Comparison of ENCODE assay signal across 3 cellular contexts in the genomic region with DNA sequence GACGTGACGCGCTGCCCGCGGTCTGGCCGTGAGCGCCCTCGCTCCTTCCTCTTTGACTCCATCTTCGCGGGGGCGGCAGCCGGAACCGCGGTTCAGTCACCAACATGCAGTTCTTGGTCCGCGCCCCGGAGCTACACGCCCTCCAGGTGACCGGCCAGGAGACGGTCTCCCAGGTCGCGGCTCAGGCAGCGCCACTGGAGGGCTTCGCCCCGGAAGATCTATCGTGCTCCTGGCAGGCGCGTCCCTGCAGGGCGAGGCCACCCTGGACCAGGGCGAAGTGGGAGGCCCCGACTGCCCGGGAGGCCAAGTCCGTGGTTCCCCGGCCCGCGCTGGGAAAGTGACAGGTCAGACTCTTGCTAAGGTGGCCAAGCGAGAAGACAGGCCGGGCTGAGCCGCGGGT.
TF ChIP-seq lines count a peak whose summit lies in the region.

No MANE protein-coding gene starts in this region.

TF ChIP-seq in SK-N-SH, 30 proteins besides CTCF, POLR2A, EP300 and RAD21:
- TF ChIP-seq RFX5 (IDR thresholded peaks at IDR 0.05; ENCODE audit: low read length), result no peak
- TF ChIP-seq, protein P1, sequence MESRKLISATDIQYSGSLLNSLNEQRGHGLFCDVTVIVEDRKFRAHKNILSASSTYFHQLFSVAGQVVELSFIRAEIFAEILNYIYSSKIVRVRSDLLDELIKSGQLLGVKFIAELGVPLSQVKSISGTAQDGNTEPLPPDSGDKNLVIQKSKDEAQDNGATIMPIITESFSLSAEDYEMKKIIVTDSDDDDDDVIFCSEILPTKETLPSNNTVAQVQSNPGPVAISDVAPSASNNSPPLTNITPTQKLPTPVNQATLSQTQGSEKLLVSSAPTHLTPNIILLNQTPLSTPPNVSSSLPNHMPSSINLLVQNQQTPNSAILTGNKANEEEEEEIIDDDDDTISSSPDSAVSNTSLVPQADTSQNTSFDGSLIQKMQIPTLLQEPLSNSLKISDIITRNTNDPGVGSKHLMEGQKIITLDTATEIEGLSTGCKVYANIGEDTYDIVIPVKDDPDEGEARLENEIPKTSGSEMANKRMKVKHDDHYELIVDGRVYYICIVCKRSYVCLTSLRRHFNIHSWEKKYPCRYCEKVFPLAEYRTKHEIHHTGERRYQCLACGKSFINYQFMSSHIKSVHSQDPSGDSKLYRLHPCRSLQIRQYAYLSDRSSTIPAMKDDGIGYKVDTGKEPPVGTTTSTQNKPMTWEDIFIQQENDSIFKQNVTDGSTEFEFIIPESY (IDR thresholded peaks at IDR 0.05; ENCODE audit: borderline replicate concordance, low read depth), result no peak
- TF ChIP-seq, protein P2, sequence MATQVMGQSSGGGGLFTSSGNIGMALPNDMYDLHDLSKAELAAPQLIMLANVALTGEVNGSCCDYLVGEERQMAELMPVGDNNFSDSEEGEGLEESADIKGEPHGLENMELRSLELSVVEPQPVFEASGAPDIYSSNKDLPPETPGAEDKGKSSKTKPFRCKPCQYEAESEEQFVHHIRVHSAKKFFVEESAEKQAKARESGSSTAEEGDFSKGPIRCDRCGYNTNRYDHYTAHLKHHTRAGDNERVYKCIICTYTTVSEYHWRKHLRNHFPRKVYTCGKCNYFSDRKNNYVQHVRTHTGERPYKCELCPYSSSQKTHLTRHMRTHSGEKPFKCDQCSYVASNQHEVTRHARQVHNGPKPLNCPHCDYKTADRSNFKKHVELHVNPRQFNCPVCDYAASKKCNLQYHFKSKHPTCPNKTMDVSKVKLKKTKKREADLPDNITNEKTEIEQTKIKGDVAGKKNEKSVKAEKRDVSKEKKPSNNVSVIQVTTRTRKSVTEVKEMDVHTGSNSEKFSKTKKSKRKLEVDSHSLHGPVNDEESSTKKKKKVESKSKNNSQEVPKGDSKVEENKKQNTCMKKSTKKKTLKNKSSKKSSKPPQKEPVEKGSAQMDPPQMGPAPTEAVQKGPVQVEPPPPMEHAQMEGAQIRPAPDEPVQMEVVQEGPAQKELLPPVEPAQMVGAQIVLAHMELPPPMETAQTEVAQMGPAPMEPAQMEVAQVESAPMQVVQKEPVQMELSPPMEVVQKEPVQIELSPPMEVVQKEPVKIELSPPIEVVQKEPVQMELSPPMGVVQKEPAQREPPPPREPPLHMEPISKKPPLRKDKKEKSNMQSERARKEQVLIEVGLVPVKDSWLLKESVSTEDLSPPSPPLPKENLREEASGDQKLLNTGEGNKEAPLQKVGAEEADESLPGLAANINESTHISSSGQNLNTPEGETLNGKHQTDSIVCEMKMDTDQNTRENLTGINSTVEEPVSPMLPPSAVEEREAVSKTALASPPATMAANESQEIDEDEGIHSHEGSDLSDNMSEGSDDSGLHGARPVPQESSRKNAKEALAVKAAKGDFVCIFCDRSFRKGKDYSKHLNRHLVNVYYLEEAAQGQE (IDR thresholded peaks at IDR 0.05; ENCODE audit: low read depth, low read length), result no peak
- no peak for TF ChIP-seq MXI1 (IDR thresholded peaks at IDR 0.05; ENCODE audit: low read depth, low read length)
- TF ChIP-seq MEF2A (IDR thresholded peaks at IDR 0.05; ENCODE audit: borderline replicate concordance, low read depth), result no peak
- TF ChIP-seq CHD2 (IDR thresholded peaks at IDR 0.05; ENCODE audit: low read length, partially characterized antibody), result no peak
- TF ChIP-seq, protein P3, sequence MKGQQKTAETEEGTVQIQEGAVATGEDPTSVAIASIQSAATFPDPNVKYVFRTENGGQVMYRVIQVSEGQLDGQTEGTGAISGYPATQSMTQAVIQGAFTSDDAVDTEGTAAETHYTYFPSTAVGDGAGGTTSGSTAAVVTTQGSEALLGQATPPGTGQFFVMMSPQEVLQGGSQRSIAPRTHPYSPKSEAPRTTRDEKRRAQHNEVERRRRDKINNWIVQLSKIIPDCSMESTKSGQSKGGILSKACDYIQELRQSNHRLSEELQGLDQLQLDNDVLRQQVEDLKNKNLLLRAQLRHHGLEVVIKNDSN (IDR thresholded peaks at IDR 0.05; ENCODE audit: borderline replicate concordance, low read depth), result no peak
- TF ChIP-seq YY1 (IDR thresholded peaks at IDR 0.05; ENCODE audit: low read depth), result no peak
- TF ChIP-seq ELF1 (IDR thresholded peaks at IDR 0.05), result no peak
- TF ChIP-seq TAF1 (IDR thresholded peaks at IDR 0.05; ENCODE audit: borderline replicate concordance, low read depth, low read length), result no peak

TF ChIP-seq in SK-N-SH treated with all-trans-retinoic acid at 6 μM for 48 hours, 23 proteins besides CTCF, POLR2A, EP300 and RAD21:
- TF ChIP-seq CSDC2 (CRISPR knock-in tag; IDR thresholded peaks at IDR 0.05) (no peak), ZFP3 (CRISPR knock-in tag; IDR thresholded peaks at IDR 0.05) (no peak), ZFP30 (CRISPR knock-in tag; IDR thresholded peaks at IDR 0.05) (no peak), ZC3H10 (CRISPR knock-in tag; IDR thresholded peaks at IDR 0.05) (no peak), ESRRG (CRISPR knock-in tag; IDR thresholded peaks at IDR 0.05) (no peak), GLIS3 (CRISPR knock-in tag; IDR thresholded peaks at IDR 0.05) (no peak), PPARA (CRISPR knock-in tag; IDR thresholded peaks at IDR 0.05; ENCODE audit: borderline replicate concordance) (no peak), TCF4 (CRISPR knock-in tag; IDR thresholded peaks at IDR 0.05; ENCODE audit: borderline replicate concordance) (no peak), ZNF8 (CRISPR knock-in tag; IDR thresholded peaks at IDR 0.05) (no peak), SNAI2 (CRISPR knock-in tag; IDR thresholded peaks at IDR 0.05) (no peak)
- TF ChIP-seq, protein P4, sequence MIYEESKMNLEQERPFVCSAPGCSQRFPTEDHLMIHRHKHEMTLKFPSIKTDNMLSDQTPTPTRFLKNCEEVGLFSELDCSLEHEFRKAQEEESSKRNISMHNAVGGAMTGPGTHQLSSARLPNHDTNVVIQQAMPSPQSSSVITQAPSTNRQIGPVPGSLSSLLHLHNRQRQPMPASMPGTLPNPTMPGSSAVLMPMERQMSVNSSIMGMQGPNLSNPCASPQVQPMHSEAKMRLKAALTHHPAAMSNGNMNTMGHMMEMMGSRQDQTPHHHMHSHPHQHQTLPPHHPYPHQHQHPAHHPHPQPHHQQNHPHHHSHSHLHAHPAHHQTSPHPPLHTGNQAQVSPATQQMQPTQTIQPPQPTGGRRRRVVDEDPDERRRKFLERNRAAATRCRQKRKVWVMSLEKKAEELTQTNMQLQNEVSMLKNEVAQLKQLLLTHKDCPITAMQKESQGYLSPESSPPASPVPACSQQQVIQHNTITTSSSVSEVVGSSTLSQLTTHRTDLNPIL (CRISPR knock-in tag; IDR thresholded peaks at IDR 0.05; ENCODE audit: low read depth), result no peak
TF ChIP-seq in SK-N-SH treated with all-trans-retinoic acid at 6 μM for 48 hours: peak in this region for 0.

TF ChIP-seq in H1, 55 proteins besides CTCF, POLR2A, EP300 and RAD21:
- TF ChIP-seq BRCA1 (IDR thresholded peaks at IDR 0.05; ENCODE audit: low read depth, low read length) (no peak), SP4 (IDR thresholded peaks at IDR 0.05; ENCODE audit: low read length) (no peak), NRF1 (IDR thresholded peaks at IDR 0.05; ENCODE audit: low read depth, low read length) (no peak), FOSL1 (IDR thresholded peaks at IDR 0.05; ENCODE audit: insufficient read depth, low read depth, low read length) (no peak), SAP30 (IDR thresholded peaks at IDR 0.05; ENCODE audit: insufficient read depth, insufficient replicate concordance, low read length) (no peak), SRF (IDR thresholded peaks at IDR 0.05; ENCODE audit: low read depth, low read length) (no peak), CHD2 (IDR thresholded peaks at IDR 0.05; ENCODE audit: low read length) (no peak), JUN (IDR thresholded peaks at IDR 0.05; ENCODE audit: low read depth, low read length) (no peak), BCL11A (IDR thresholded peaks at IDR 0.05; ENCODE audit: low read depth in 2 of 2, low read length in 2 of 2) (no peak), ASH2L (IDR thresholded peaks at IDR 0.05; ENCODE audit: low read length) (no peak), RFX5 (IDR thresholded peaks at IDR 0.05; ENCODE audit: borderline replicate concordance, low read depth, low read length) (no peak), BACH1 (IDR thresholded peaks at IDR 0.05; ENCODE audit: low read length) (no peak), HDAC6 (IDR thresholded peaks at IDR 0.05; ENCODE audit: low read depth, low read length) (no peak), RXRA (IDR thresholded peaks at IDR 0.05; ENCODE audit: insufficient read depth, low read depth, low read length) (no peak), YY1 (IDR thresholded peaks at IDR 0.05; ENCODE audit: low read depth, low read length) (no peak), TAF1 (IDR thresholded peaks at IDR 0.05; ENCODE audit: low read depth, low read length) (no peak)
- TF ChIP-seq, protein P5, sequence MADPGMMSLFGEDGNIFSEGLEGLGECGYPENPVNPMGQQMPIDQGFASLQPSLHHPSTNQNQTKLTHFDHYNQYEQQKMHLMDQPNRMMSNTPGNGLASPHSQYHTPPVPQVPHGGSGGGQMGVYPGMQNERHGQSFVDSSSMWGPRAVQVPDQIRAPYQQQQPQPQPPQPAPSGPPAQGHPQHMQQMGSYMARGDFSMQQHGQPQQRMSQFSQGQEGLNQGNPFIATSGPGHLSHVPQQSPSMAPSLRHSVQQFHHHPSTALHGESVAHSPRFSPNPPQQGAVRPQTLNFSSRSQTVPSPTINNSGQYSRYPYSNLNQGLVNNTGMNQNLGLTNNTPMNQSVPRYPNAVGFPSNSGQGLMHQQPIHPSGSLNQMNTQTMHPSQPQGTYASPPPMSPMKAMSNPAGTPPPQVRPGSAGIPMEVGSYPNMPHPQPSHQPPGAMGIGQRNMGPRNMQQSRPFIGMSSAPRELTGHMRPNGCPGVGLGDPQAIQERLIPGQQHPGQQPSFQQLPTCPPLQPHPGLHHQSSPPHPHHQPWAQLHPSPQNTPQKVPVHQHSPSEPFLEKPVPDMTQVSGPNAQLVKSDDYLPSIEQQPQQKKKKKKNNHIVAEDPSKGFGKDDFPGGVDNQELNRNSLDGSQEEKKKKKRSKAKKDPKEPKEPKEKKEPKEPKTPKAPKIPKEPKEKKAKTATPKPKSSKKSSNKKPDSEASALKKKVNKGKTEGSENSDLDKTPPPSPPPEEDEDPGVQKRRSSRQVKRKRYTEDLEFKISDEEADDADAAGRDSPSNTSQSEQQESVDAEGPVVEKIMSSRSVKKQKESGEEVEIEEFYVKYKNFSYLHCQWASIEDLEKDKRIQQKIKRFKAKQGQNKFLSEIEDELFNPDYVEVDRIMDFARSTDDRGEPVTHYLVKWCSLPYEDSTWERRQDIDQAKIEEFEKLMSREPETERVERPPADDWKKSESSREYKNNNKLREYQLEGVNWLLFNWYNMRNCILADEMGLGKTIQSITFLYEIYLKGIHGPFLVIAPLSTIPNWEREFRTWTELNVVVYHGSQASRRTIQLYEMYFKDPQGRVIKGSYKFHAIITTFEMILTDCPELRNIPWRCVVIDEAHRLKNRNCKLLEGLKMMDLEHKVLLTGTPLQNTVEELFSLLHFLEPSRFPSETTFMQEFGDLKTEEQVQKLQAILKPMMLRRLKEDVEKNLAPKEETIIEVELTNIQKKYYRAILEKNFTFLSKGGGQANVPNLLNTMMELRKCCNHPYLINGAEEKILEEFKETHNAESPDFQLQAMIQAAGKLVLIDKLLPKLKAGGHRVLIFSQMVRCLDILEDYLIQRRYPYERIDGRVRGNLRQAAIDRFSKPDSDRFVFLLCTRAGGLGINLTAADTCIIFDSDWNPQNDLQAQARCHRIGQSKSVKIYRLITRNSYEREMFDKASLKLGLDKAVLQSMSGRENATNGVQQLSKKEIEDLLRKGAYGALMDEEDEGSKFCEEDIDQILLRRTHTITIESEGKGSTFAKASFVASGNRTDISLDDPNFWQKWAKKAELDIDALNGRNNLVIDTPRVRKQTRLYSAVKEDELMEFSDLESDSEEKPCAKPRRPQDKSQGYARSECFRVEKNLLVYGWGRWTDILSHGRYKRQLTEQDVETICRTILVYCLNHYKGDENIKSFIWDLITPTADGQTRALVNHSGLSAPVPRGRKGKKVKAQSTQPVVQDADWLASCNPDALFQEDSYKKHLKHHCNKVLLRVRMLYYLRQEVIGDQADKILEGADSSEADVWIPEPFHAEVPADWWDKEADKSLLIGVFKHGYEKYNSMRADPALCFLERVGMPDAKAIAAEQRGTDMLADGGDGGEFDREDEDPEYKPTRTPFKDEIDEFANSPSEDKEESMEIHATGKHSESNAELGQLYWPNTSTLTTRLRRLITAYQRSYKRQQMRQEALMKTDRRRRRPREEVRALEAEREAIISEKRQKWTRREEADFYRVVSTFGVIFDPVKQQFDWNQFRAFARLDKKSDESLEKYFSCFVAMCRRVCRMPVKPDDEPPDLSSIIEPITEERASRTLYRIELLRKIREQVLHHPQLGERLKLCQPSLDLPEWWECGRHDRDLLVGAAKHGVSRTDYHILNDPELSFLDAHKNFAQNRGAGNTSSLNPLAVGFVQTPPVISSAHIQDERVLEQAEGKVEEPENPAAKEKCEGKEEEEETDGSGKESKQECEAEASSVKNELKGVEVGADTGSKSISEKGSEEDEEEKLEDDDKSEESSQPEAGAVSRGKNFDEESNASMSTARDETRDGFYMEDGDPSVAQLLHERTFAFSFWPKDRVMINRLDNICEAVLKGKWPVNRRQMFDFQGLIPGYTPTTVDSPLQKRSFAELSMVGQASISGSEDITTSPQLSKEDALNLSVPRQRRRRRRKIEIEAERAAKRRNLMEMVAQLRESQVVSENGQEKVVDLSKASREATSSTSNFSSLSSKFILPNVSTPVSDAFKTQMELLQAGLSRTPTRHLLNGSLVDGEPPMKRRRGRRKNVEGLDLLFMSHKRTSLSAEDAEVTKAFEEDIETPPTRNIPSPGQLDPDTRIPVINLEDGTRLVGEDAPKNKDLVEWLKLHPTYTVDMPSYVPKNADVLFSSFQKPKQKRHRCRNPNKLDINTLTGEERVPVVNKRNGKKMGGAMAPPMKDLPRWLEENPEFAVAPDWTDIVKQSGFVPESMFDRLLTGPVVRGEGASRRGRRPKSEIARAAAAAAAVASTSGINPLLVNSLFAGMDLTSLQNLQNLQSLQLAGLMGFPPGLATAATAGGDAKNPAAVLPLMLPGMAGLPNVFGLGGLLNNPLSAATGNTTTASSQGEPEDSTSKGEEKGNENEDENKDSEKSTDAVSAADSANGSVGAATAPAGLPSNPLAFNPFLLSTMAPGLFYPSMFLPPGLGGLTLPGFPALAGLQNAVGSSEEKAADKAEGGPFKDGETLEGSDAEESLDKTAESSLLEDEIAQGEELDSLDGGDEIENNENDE (IDR thresholded peaks at IDR 0.05; ENCODE audit: insufficient replicate concordance, low read length), result no peak
- TF ChIP-seq, protein P6, sequence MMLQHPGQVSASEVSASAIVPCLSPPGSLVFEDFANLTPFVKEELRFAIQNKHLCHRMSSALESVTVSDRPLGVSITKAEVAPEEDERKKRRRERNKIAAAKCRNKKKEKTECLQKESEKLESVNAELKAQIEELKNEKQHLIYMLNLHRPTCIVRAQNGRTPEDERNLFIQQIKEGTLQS (IDR thresholded peaks at IDR 0.05; ENCODE audit: insufficient read depth, low read depth, low read length), result no peak
- TF ChIP-seq, protein P7, sequence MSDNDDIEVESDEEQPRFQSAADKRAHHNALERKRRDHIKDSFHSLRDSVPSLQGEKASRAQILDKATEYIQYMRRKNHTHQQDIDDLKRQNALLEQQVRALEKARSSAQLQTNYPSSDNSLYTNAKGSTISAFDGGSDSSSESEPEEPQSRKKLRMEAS (IDR thresholded peaks at IDR 0.05), result no peak
- TF ChIP-seq, protein P8, sequence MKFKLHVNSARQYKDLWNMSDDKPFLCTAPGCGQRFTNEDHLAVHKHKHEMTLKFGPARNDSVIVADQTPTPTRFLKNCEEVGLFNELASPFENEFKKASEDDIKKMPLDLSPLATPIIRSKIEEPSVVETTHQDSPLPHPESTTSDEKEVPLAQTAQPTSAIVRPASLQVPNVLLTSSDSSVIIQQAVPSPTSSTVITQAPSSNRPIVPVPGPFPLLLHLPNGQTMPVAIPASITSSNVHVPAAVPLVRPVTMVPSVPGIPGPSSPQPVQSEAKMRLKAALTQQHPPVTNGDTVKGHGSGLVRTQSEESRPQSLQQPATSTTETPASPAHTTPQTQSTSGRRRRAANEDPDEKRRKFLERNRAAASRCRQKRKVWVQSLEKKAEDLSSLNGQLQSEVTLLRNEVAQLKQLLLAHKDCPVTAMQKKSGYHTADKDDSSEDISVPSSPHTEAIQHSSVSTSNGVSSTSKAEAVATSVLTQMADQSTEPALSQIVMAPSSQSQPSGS (IDR thresholded peaks at IDR 0.05; ENCODE audit: low read length), result no peak
